In genomic region chr12:104478396-104479140, GRCh38 we compare ENCODE assay signal across 1 cellular context.
TF ChIP-seq lines count a peak whose summit lies in the region.

No MANE protein-coding gene starts in this region.

TF ChIP-seq in GM12878, 131 proteins besides CTCF, POLR2A, EP300 and RAD21 (continued from another document and continues in another):
- TF ChIP-seq, protein P1, sequence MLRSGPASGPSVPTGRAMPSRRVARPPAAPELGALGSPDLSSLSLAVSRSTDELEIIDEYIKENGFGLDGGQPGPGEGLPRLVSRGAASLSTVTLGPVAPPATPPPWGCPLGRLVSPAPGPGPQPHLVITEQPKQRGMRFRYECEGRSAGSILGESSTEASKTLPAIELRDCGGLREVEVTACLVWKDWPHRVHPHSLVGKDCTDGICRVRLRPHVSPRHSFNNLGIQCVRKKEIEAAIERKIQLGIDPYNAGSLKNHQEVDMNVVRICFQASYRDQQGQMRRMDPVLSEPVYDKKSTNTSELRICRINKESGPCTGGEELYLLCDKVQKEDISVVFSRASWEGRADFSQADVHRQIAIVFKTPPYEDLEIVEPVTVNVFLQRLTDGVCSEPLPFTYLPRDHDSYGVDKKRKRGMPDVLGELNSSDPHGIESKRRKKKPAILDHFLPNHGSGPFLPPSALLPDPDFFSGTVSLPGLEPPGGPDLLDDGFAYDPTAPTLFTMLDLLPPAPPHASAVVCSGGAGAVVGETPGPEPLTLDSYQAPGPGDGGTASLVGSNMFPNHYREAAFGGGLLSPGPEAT (IDR thresholded peaks at IDR 0.05; ENCODE audit: low read depth), result peak; percentile 90
- peak in 1 of 2 experiments; percentile 31; a peak in 1 of 4 replicates for TF ChIP-seq BHLHE40 (IDR thresholded peaks at IDR 0.05; ENCODE audit: borderline replicate concordance in 1 of 2, low read depth in 2 of 2, low read length in 1 of 2)
- peak; percentile 74; the same call in 1 of the 2 replicates for TF ChIP-seq CREM (IDR thresholded peaks at IDR 0.05; ENCODE audit: low read depth)
- TF ChIP-seq PKNOX1 (IDR thresholded peaks at IDR 0.05), result peak; percentile 42; the same call in 1 of the 2 replicates
- no peak for TF ChIP-seq CHD1 (IDR thresholded peaks at IDR 0.05; ENCODE audit: low read depth, low read length)
- TF ChIP-seq MAX (IDR thresholded peaks at IDR 0.05; ENCODE audit: low read depth, low read length), result no peak
- TF ChIP-seq CBX3 (IDR thresholded peaks at IDR 0.05; ENCODE audit: borderline replicate concordance, low read depth), result no peak
- TF ChIP-seq KDM1A (IDR thresholded peaks at IDR 0.05; ENCODE audit: borderline replicate concordance), result no peak
- TF ChIP-seq BACH1 (IDR thresholded peaks at IDR 0.05; ENCODE audit: borderline replicate concordance), result peak; percentile 69; the same call in 1 of the 2 replicates
- no peak for TF ChIP-seq ZBTB4 (CRISPR knock-in tag; IDR thresholded peaks at IDR 0.05)
- TF ChIP-seq YY1 (IDR thresholded peaks at IDR 0.05; ENCODE audit: low read depth, low read length), result peak; percentile 60
- peak; percentile 56; the same call in 1 of the 2 replicates for TF ChIP-seq GABPA (IDR thresholded peaks at IDR 0.05; ENCODE audit: low read depth)
- TF ChIP-seq MTA3 (IDR thresholded peaks at IDR 0.05; ENCODE audit: borderline replicate concordance, low read length), result peak; percentile 89; the same call in 1 of the 2 replicates
- 0 out of 2 replicates have a peak, but pooled peaks have one; percentile 28 for TF ChIP-seq TBL1XR1 (IDR thresholded peaks at IDR 0.05; ENCODE audit: low read depth, low read length)
- no peak for TF ChIP-seq HSF1 (IDR thresholded peaks at IDR 0.05; ENCODE audit: low read depth, low read length)
- peak; percentile 85; the same call in 1 of the 2 replicates for TF ChIP-seq IRF4 (IDR thresholded peaks at IDR 0.05; ENCODE audit: low read depth, low read length)
- peak; percentile 47; the same call in 1 of the 2 replicates for TF ChIP-seq SMARCA5 (IDR thresholded peaks at IDR 0.05)
- TF ChIP-seq MYC (IDR thresholded peaks at IDR 0.05; ENCODE audit: insufficient read depth, insufficient read length, insufficient replicate concordance, low read length, severe bottlenecking), result no peak
- no peak for TF ChIP-seq SIN3A (IDR thresholded peaks at IDR 0.05; ENCODE audit: low read depth, low read length)
- TF ChIP-seq CHD2 (IDR thresholded peaks at IDR 0.05; ENCODE audit: borderline replicate concordance, low read depth, low read length), result peak; percentile 64; the same call in 1 of the 2 replicates
- peak; percentile 63 for TF ChIP-seq KLF5 (IDR thresholded peaks at IDR 0.05; ENCODE audit: partially characterized antibody)
- TF ChIP-seq SUPT20H (IDR thresholded peaks at IDR 0.05; ENCODE audit: borderline replicate concordance, control insufficient read depth, low read depth, low read length), result no peak
- TF ChIP-seq BRCA1 (IDR thresholded peaks at IDR 0.05; ENCODE audit: low read depth, low read length), result no peak
- TF ChIP-seq ZNF622 (IDR thresholded peaks at IDR 0.05), result no peak
- TF ChIP-seq PAX5 (IDR thresholded peaks at IDR 0.05; ENCODE audit: borderline replicate concordance, low read depth, low read length), result peak; percentile 79
- TF ChIP-seq HDAC2 (IDR thresholded peaks at IDR 0.05), result no peak
- TF ChIP-seq HDAC6 (IDR thresholded peaks at IDR 0.05; ENCODE audit: unreplicated experiment), result no peak
- TF ChIP-seq, protein P2, sequence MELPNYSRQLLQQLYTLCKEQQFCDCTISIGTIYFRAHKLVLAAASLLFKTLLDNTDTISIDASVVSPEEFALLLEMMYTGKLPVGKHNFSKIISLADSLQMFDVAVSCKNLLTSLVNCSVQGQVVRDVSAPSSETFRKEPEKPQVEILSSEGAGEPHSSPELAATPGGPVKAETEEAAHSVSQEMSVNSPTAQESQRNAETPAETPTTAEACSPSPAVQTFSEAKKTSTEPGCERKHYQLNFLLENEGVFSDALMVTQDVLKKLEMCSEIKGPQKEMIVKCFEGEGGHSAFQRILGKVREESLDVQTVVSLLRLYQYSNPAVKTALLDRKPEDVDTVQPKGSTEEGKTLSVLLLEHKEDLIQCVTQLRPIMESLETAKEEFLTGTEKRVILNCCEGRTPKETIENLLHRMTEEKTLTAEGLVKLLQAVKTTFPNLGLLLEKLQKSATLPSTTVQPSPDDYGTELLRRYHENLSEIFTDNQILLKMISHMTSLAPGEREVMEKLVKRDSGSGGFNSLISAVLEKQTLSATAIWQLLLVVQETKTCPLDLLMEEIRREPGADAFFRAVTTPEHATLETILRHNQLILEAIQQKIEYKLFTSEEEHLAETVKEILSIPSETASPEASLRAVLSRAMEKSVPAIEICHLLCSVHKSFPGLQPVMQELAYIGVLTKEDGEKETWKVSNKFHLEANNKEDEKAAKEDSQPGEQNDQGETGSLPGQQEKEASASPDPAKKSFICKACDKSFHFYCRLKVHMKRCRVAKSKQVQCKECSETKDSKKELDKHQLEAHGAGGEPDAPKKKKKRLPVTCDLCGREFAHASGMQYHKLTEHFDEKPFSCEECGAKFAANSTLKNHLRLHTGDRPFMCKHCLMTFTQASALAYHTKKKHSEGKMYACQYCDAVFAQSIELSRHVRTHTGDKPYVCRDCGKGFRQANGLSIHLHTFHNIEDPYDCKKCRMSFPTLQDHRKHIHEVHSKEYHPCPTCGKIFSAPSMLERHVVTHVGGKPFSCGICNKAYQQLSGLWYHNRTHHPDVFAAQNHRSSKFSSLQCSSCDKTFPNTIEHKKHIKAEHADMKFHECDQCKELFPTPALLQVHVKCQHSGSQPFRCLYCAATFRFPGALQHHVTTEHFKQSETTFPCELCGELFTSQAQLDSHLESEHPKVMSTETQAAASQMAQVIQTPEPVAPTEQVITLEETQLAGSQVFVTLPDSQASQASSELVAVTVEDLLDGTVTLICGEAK (IDR thresholded peaks at IDR 0.05; ENCODE audit: borderline replicate concordance), result peak; percentile 31; the same call in 1 of the 2 replicates
- TF ChIP-seq MLLT1 (IDR thresholded peaks at IDR 0.05), result peak; percentile 85
- TF ChIP-seq ESRRA (IDR thresholded peaks at IDR 0.05; ENCODE audit: low read length), result no peak
- TF ChIP-seq MEF2A (IDR thresholded peaks at IDR 0.05; ENCODE audit: insufficient read depth, low read depth, low read length), result peak; percentile 98
- TF ChIP-seq, protein P3, sequence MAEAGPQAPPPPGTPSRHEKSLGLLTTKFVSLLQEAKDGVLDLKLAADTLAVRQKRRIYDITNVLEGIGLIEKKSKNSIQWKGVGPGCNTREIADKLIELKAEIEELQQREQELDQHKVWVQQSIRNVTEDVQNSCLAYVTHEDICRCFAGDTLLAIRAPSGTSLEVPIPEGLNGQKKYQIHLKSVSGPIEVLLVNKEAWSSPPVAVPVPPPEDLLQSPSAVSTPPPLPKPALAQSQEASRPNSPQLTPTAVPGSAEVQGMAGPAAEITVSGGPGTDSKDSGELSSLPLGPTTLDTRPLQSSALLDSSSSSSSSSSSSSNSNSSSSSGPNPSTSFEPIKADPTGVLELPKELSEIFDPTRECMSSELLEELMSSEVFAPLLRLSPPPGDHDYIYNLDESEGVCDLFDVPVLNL (IDR thresholded peaks at IDR 0.05; ENCODE audit: low read depth, low read length), result no peak
- TF ChIP-seq MYB (IDR thresholded peaks at IDR 0.05; ENCODE audit: borderline replicate concordance, low read depth, low read length), result peak; percentile 75; the same call in 1 of the 2 replicates
- peak; percentile 93 for TF ChIP-seq EED (IDR thresholded peaks at IDR 0.05; ENCODE audit: low read depth)
- TF ChIP-seq JUND (IDR thresholded peaks at IDR 0.05; ENCODE audit: low read depth, low read length), result no peak
- TF ChIP-seq USF2 (IDR thresholded peaks at IDR 0.05; ENCODE audit: borderline replicate concordance, low read depth, low read length), result no peak
- TF ChIP-seq CBX5 (IDR thresholded peaks at IDR 0.05; ENCODE audit: low read depth), result peak; percentile 95
- TF ChIP-seq SREBF1 (IDR thresholded peaks at IDR 0.05; ENCODE audit: low read length), result no peak
- TF ChIP-seq SP1 (IDR thresholded peaks at IDR 0.05; ENCODE audit: low read depth, low read length), result peak; percentile 79
- no peak for TF ChIP-seq CEBPB (IDR thresholded peaks at IDR 0.05; ENCODE audit: borderline replicate concordance in 1 of 2, low read depth in 2 of 2, low read length in 2 of 2)
- TF ChIP-seq ZZZ3 (IDR thresholded peaks at IDR 0.05; ENCODE audit: control insufficient read depth, insufficient read length, low read depth), result no peak
- TF ChIP-seq RUNX3 (IDR thresholded peaks at IDR 0.05; ENCODE audit: low read length), result peak; percentile 99
- no peak for TF ChIP-seq RBBP5 (conservative IDR thresholded peaks at IDR 0.05)
- TF ChIP-seq IKZF2 (IDR thresholded peaks at IDR 0.05), result peak; percentile 95 to 97
- peak; percentile 86 for TF ChIP-seq MTA2 (IDR thresholded peaks at IDR 0.05; ENCODE audit: low read depth)
